33 cellular contexts compared by ENCODE assay signal in genomic region chr16:10809706-10810105, GRCh38. TPM values are rescaled to one million over a fixed set of nuclear protein-coding genes. Genes with fewer than 3 reads are reported as not detected.
"Had no signal": no experiment of that assay in that cellular context is flagged by ENCODE, and none has a peak within 500 bp of the region (broad histone marks: within the 10 kb centered on the region; RNA-seq: fewer than 3 reads in every experiment).

No MANE protein-coding gene starts in this region.

- FAIRE-seq: astrocyte, colon, endometrium had no signal

- H3K36me3 Mint-ChIP-seq: activated naive CD8-positive, alpha-beta T cell had no signal

- H3K4me3 Mint-ChIP-seq: activated CD4-positive, alpha-beta memory T cell treated with anti-CD3 and anti-CD28 coated beads, Interleukin-2, amount 10 ng/mL, durations not matched to agents 7 days and 5 days; activated CD4-positive, alpha-beta T cell treated with anti-CD3 and anti-CD28 coated beads for 36 hours; activated CD4-positive, alpha-beta T cell treated with anti-CD3 and anti-CD28 coated beads, Interleukin-2, amount 10 ng/mL, durations not matched to agents 24 days and 14 days; activated naive CD8-positive, alpha-beta T cell; activated T-cell treated with anti-CD3 and anti-CD28 coated beads, Interleukin-2, amount 50 U/mL, for 4 hours; activated T-helper 17 cell treated with anti-CD3 and anti-CD28 coated beads, Interleukin-2, amount 50 U/mL, for 72 hours; T-helper 17 cell; T-helper 2 cell treated with Interferon-gamma antibody and Interleukin-4, amounts not matched to agents 5 μg/mL and 100 μg/mL, for 36 hours had no signal

- DNase-seq: activated CD4-positive, alpha-beta memory T cell treated with anti-CD3 and anti-CD28 coated beads, Interleukin-2, amount 10 ng/mL, durations not matched to agents 7 days and 5 days; activated CD4-positive, alpha-beta T cell treated with anti-CD3 and anti-CD28 coated beads for 36 hours; activated CD4-positive, alpha-beta T cell treated with anti-CD3 and anti-CD28 coated beads, Interleukin-2, amount 10 ng/mL, durations not matched to agents 24 days and 14 days; activated CD4-positive, alpha-beta T cell treated with anti-CD3 and anti-CD28 coated beads, Interleukin-2, amount 50 U/mL, for 4 hours; activated CD4-positive, CD25-positive, alpha-beta regulatory T cell; activated CD4-positive, CD25-positive, alpha-beta regulatory T cell treated with anti-CD3 and anti-CD28 coated beads, Interleukin-2, amount 50 U/mL, for 72 hours; activated effector memory CD4-positive, alpha-beta T cell treated with Interleukin-2 at 50 U/mL for 16 hours; activated gamma-delta T cell treated with Interleukin-2 at 50 U/mL for 16 hours; activated naive CD4-positive, alpha-beta T cell treated with anti-CD3 and anti-CD28 coated beads, Interleukin-2, amount 50 U/mL, for 16 hours; activated naive CD4-positive, alpha-beta T cell treated with Interleukin-2 at 50 U/mL for 16 hours; activated T-cell treated with anti-CD3 and anti-CD28 coated beads, Interleukin-2, amount 50 U/mL, for 4 hours; amniotic stem cell; anterior cingulate cortex; caudate nucleus; cortex of kidney; effector CD8-positive, alpha-beta T cell; foreskin keratinocyte; gastrocnemius medialis; glutamatergic neuron; heart left ventricle; T-helper 1 cell; T-helper 17 cell; T1000; WERI-Rb-1 had no signal

- H3K9me3 Mint-ChIP-seq: activated CD4-positive, alpha-beta T cell treated with anti-CD3 and anti-CD28 coated beads, Interleukin-2, amount 10 ng/mL, durations not matched to agents 24 days and 14 days; activated T-cell treated with anti-CD3 and anti-CD28 coated beads, Interleukin-2, amount 50 U/mL, for 4 hours; activated T-helper 17 cell treated with anti-CD3 and anti-CD28 coated beads, Interleukin-2, amount 50 U/mL, for 72 hours; T-helper 2 cell treated with Interferon-gamma antibody and Interleukin-4, amounts not matched to agents 5 μg/mL and 100 μg/mL, for 36 hours had no signal

- H3K4me3 ChIP-seq: gastrocnemius medialis, heart left ventricle had no signal

- H3K27ac ChIP-seq: foreskin keratinocyte, gastrocnemius medialis, heart left ventricle, WERI-Rb-1 had no signal

- H3K27me3 ChIP-seq: foreskin keratinocyte, gastrocnemius medialis, heart left ventricle had no signal

- H3K27ac Mint-ChIP-seq: activated CD4-positive, alpha-beta memory T cell treated with anti-CD3 and anti-CD28 coated beads, Interleukin-2, amount 10 ng/mL, durations not matched to agents 7 days and 5 days; activated CD4-positive, alpha-beta T cell treated with anti-CD3 and anti-CD28 coated beads for 36 hours; activated CD4-positive, alpha-beta T cell treated with anti-CD3 and anti-CD28 coated beads, Interleukin-2, amount 10 ng/mL, durations not matched to agents 24 days and 14 days; activated naive CD8-positive, alpha-beta T cell; activated T-helper 17 cell treated with anti-CD3 and anti-CD28 coated beads, Interleukin-2, amount 50 U/mL, for 72 hours; T-helper 17 cell; T-helper 2 cell treated with Interferon-gamma antibody and Interleukin-4, amounts not matched to agents 5 μg/mL and 100 μg/mL, for 36 hours had no signal

- H3K36me3 ChIP-seq: gastrocnemius medialis, heart left ventricle, WERI-Rb-1 had no signal

- H3K4me1 ChIP-seq: foreskin keratinocyte, gastrocnemius medialis had no signal

- H3K9me3 ChIP-seq: gastrocnemius medialis, heart left ventricle had no signal

RNA-seq across cellular contexts. Expression of gene TVP23A, which starts 8.9 kb away (rescaled TPM):
- total RNA-seq: activated CD4-positive, alpha-beta memory T cell treated with anti-CD3 and anti-CD28 coated beads, Interleukin-2, amount 10 ng/mL, durations not matched to agents 7 days and 5 days; activated CD4-positive, alpha-beta T cell treated with anti-CD3 and anti-CD28 coated beads, Interleukin-2, amount 10 ng/mL, durations not matched to agents 24 days and 14 days; dermis microvascular lymphatic vessel endothelial cell; epithelial cell of proximal tubule; esophagus mucosa; foreskin keratinocyte; gastrocnemius medialis; T-helper 17 cell had no signal
- polyA plus RNA-seq: foreskin keratinocyte had no signal
